ENCODE assay signal across 7 cellular contexts in genomic region chr16:75764154-75764768, GRCh38. TPM values are rescaled to one million over a fixed set of nuclear protein-coding genes. Genes with fewer than 3 reads are reported as not detected.
DNase-seq lines count a peak whose midpoint lies in the region; ATAC-seq and TF ChIP-seq lines count a peak whose summit lies in the region.

No MANE protein-coding gene starts in this region.

- H3K4me1 Mint-ChIP-seq in activated naive CD8-positive, alpha-beta T cell treated with anti-CD3 and anti-CD28 coated beads, Interleukin-2, amount 10 ng/mL, durations not matched to agents 7 days and 5 days, result peaks cover 4% of the 10 kb centered on the region

- H3K4me3 Mint-ChIP-seq in activated naive CD8-positive, alpha-beta T cell treated with anti-CD3 and anti-CD28 coated beads, Interleukin-2, amount 10 ng/mL, durations not matched to agents 7 days and 5 days, result no peak overlapping the region

- H3K4me1 ChIP-seq in HEK293 (ENCODE audit: control insufficient read depth, insufficient read depth, low read length) (no peaks in the 10 kb centered on the region), SJSA1 (replicated peaks) (no peaks in the 10 kb centered on the region), heart left ventricle (no peaks in the 10 kb centered on the region)

- no peaks in the 10 kb centered on the region for H3K36me3 Mint-ChIP-seq in activated naive CD8-positive, alpha-beta T cell treated with anti-CD3 and anti-CD28 coated beads, Interleukin-2, amount 10 ng/mL, durations not matched to agents 7 days and 5 days

- ATAC-seq in activated naive CD8-positive, alpha-beta T cell treated with anti-CD3 and anti-CD28 coated beads, Interleukin-2, amount 10 ng/mL, durations not matched to agents 7 days and 5 days (ENCODE audit: low read depth), result peak; percentile 99
- ATAC-seq in heart left ventricle, result peak in 3 of 4 donors; percentile 90 to 95 (median 91)

- POLR2A ChIA-PET in HEK293 (lab: Yijun Ruan, JAX), result interaction anchor here (1.0 to 1.1 kb wide), 2 partner anchors 115 to 117 kb away, joined by 3 to 4 read pairs; partner anchors contain the start of genes KARS1 and TERF2IP
- POLR2A ChIA-PET in activated naive CD8-positive, alpha-beta T cell treated with anti-CD3 and anti-CD28 coated beads, Interleukin-2, amount 10 ng/mL, durations not matched to agents 7 days and 5 days (lab: Charles Lee), result interaction anchor here (1.0 kb wide), 1 partner anchor 247 kb away, joined by 5 read pairs; no protein-coding TSS in a partner anchor

- H3K4me3 ChIP-seq in HEK293 (ENCODE audit: low read depth, low read length) (no peak overlapping the region), SJSA1 (no peak overlapping the region), heart left ventricle (no peak overlapping the region)

- intact Hi-C loops in heart left ventricle (cut with DNase I), result loop anchor here (1.0 to 10.0 kb wide), 14 partner anchors 109 to 569 kb away; partner anchors contain the start of genes ADAT1 (in 2 of the 10), KARS1 (in 2 of the 10) and TERF2IP (in 2 of the 10)

- no peaks in the 10 kb centered on the region for H3K9me3 Mint-ChIP-seq in activated naive CD8-positive, alpha-beta T cell treated with anti-CD3 and anti-CD28 coated beads, Interleukin-2, amount 10 ng/mL, durations not matched to agents 7 days and 5 days

- DNase-seq in M059J (ENCODE audit: low read depth), result peak; percentile 61
- DNase-seq in SJSA1 (ENCODE audit: low read depth in 1 of 2, low spot score in 2 of 2), result peak; percentile 16 to 47
- no peak for DNase-seq in activated naive CD8-positive, alpha-beta T cell treated with anti-CD3 and anti-CD28 coated beads, Interleukin-2, amount 10 ng/mL, durations not matched to agents 7 days and 5 days
- DNase-seq in heart left ventricle, result peak in 3 of 5 donors; percentile 40 to 50 (median 45)
- DNase-seq in pulmonary artery endothelial cell (ENCODE audit: low read depth, low spot score), result peak; percentile 32

- TF ChIP-seq POLR2A in heart left ventricle (IDR thresholded peaks at IDR 0.05), result no peak

- no peaks in the 10 kb centered on the region for H3K9me3 ChIP-seq in HEK293 (ENCODE audit: control insufficient read depth, insufficient read depth, low read depth, low read length)
- no peaks in the 10 kb centered on the region for H3K9me3 ChIP-seq in SJSA1 (replicated peaks)
- H3K9me3 ChIP-seq in heart left ventricle, result no peaks in the 10 kb centered on the region

- no peak overlapping the region for H3K27ac Mint-ChIP-seq in activated naive CD8-positive, alpha-beta T cell treated with anti-CD3 and anti-CD28 coated beads, Interleukin-2, amount 10 ng/mL, durations not matched to agents 7 days and 5 days

- TF ChIP-seq CTCF in GM12873 (IDR thresholded peaks at IDR 0.05; ENCODE audit: insufficient read depth, low read depth, low read length, missing control alignments) (peak; percentile 83), HEK293 (tag by site-specific recombination; IDR thresholded peaks at IDR 0.05) (peak; percentile 64; the same call in 1 of the 2 replicates), heart left ventricle (IDR thresholded peaks at IDR 0.05) (peak; percentile 64 to 87 (median 78))

- WGBS in heart left ventricle, 4 donors, result 20 to 25% (median 22%) methylated on average over 7 of the region's 7 CpGs

- no peaks in the 10 kb centered on the region for H3K36me3 ChIP-seq in HEK293 (ENCODE audit: control insufficient read depth in 2 of 2, insufficient read depth in 1 of 2, low read length in 2 of 2)
- H3K36me3 ChIP-seq in SJSA1, result no peaks in the 10 kb centered on the region
- H3K36me3 ChIP-seq in heart left ventricle, result no peaks in the 10 kb centered on the region

- H3K27me3 ChIP-seq in SJSA1 (replicated peaks), result no peaks in the 10 kb centered on the region
- no peaks in the 10 kb centered on the region for H3K27me3 ChIP-seq in heart left ventricle

- CTCF ChIA-PET in HEK293 (lab: Yijun Ruan, JAX), result interaction anchor here (0.5 to 1.5 kb wide), 16 partner anchors 9 to 599 kb away, joined by 3 to 15 read pairs (median 3); no protein-coding TSS in a partner anchor

- H3K27me3 Mint-ChIP-seq in activated naive CD8-positive, alpha-beta T cell treated with anti-CD3 and anti-CD28 coated beads, Interleukin-2, amount 10 ng/mL, durations not matched to agents 7 days and 5 days, result peaks cover 5% of the 10 kb centered on the region

- H3K27ac ChIP-seq in HEK293 (ENCODE audit: extremely low read depth, low read depth, low read length) (no peak overlapping the region), SJSA1 (no peak overlapping the region), heart left ventricle (no peak overlapping the region)

TF ChIP-seq in HEK293, 187 proteins besides CTCF, POLR2A, EP300 and RAD21:
- TF ChIP-seq, protein P1, sequence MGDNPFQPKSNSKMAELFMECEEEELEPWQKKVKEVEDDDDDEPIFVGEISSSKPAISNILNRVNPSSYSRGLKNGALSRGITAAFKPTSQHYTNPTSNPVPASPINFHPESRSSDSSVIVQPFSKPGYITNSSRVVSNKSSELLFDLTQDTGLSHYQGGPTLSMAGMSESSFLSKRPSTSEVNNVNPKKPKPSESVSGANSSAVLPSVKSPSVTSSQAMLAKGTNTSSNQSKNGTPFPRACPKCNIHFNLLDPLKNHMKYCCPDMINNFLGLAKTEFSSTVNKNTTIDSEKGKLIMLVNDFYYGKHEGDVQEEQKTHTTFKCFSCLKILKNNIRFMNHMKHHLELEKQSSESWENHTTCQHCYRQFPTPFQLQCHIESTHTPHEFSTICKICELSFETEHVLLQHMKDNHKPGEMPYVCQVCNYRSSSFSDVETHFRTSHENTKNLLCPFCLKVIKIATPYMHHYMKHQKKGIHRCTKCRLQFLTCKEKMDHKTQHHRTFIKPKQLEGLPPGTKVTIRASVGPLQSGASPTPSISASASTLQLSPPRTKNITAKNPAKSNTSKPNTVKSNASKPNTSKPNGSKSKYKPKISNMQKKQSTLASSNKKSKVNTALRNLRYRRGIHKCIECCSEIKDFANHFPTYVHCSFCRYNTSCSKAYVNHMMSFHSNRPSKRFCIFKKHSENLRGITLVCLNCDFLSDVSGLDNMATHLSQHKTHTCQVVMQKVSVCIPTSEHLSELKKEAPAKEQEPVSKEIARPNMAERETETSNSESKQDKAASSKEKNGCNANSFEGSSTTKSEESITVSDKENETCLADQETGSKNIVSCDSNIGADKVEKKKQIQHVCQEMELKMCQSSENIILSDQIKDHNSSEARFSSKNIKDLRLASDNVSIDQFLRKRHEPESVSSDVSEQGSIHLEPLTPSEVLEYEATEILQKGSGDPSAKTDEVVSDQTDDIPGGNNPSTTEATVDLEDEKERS (tag by site-specific recombination; IDR thresholded peaks at IDR 0.05), result no peak
- no peak for TF ChIP-seq ZNF302 (tag by site-specific recombination; IDR thresholded peaks at IDR 0.05; ENCODE audit: low read depth)
- TF ChIP-seq, protein P2, sequence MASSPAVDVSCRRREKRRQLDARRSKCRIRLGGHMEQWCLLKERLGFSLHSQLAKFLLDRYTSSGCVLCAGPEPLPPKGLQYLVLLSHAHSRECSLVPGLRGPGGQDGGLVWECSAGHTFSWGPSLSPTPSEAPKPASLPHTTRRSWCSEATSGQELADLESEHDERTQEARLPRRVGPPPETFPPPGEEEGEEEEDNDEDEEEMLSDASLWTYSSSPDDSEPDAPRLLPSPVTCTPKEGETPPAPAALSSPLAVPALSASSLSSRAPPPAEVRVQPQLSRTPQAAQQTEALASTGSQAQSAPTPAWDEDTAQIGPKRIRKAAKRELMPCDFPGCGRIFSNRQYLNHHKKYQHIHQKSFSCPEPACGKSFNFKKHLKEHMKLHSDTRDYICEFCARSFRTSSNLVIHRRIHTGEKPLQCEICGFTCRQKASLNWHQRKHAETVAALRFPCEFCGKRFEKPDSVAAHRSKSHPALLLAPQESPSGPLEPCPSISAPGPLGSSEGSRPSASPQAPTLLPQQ (tag by site-specific recombination; IDR thresholded peaks at IDR 0.05), result 0 out of 2 replicates have a peak, but pooled peaks have one; percentile 15
- TF ChIP-seq ZNF529 (tag by site-specific recombination; IDR thresholded peaks at IDR 0.05; ENCODE audit: insufficient replicate concordance), result no peak
- TF ChIP-seq ZNF654 (tag by site-specific recombination; IDR thresholded peaks at IDR 0.05; ENCODE audit: low read depth), result peak; percentile 77
- no peak for TF ChIP-seq ZNF138 (tag by site-specific recombination; IDR thresholded peaks at IDR 0.05; ENCODE audit: borderline replicate concordance)
- no peak for TF ChIP-seq ZNF621 (tag by site-specific recombination; IDR thresholded peaks at IDR 0.05)
- TF ChIP-seq HOXC10 (CRISPR knock-in tag; IDR thresholded peaks at IDR 0.05), result no peak
- 0 out of 2 replicates have a peak, but pooled peaks have one; percentile 17 for TF ChIP-seq SCRT2 (tag by site-specific recombination; IDR thresholded peaks at IDR 0.05)
- peak; percentile 38; the same call in 1 of the 2 replicates for TF ChIP-seq ZNF121 (tag by site-specific recombination; IDR thresholded peaks at IDR 0.05)
- TF ChIP-seq PRDM1 (tag by site-specific recombination; IDR thresholded peaks at IDR 0.05), result peak; percentile 39; the same call in 1 of the 2 replicates
- TF ChIP-seq ZNF660 (tag by site-specific recombination; IDR thresholded peaks at IDR 0.05), result peak; percentile 79; the same call in 1 of the 2 replicates
TF ChIP-seq in HEK293: peak in this region for 6.

RNA-seq across cellular contexts. Expression of gene CPHXL, which starts 38.0 kb away (rescaled TPM):
- total RNA-seq in M059J (2014; rRNA removed; shearing (Covaris generic)), result not detected in 2 replicates
- not detected in 2 replicates for total RNA-seq in SJSA1 (2014; rRNA removed; shearing (Covaris generic))
- not detected for total RNA-seq in activated naive CD8-positive, alpha-beta T cell treated with anti-CD3 and anti-CD28 coated beads, Interleukin-2, amount 10 ng/mL, durations not matched to agents 7 days and 5 days
- total RNA-seq in heart left ventricle (not detected), pulmonary artery endothelial cell (not detected in 2 replicates)
- polyA plus RNA-seq in heart left ventricle, result not detected
